ENCODE assay signal across 9 cellular contexts in genomic region chr12:47808574-47809380, GRCh38. TPM values are rescaled to one million over a fixed set of nuclear protein-coding genes. Genes with fewer than 3 reads are reported as not detected.
A peak's percentile ranks its signal among the peaks of the same experiment; 100 is the strongest.
DNase-seq lines count a peak whose midpoint lies in the region; ATAC-seq, FAIRE-seq and TF ChIP-seq lines count a peak whose summit lies in the region.
"Had no signal": no experiment of that assay in that cellular context is flagged by ENCODE, and none has a peak within 500 bp of the region (broad histone marks: within the 10 kb centered on the region; RNA-seq: fewer than 3 reads in every experiment).

No MANE protein-coding gene starts in this region.

- 71 to 87% methylated on average over 9 of the region's 9 CpGs for WGBS in thyroid gland, 2 donors

- H3K4me3 ChIP-seq in GM06990 (replicated peaks; ENCODE audit: low read depth, low read length) (0 out of 2 replicates have a peak overlapping the region, but pooled peaks have one; percentile 0), NT2/D1 (ENCODE audit: insufficient read length, low read depth) (no peak overlapping the region), thyroid gland (replicated peaks in 1 of 3) (no peak overlapping the region)
- H3K4me3 ChIP-seq: SJCRH30 had no signal

- H3K4me1 ChIP-seq in NT2/D1 (ENCODE audit: insufficient read depth, insufficient read length) (peaks cover 32% of the 10 kb centered on the region), thyroid gland (peaks cover 90 to 98% of the 10 kb centered on the region in 2 donors)

- H3K27me3 Mint-ChIP-seq in activated naive CD8-positive, alpha-beta T cell: no peaks in the 10 kb centered on the region

- H3K27ac Mint-ChIP-seq in activated naive CD8-positive, alpha-beta T cell: peak overlapping the region; percentile 86

- H3K27ac ChIP-seq in thyroid gland: peak overlapping the region; percentile 12 to 98 (median 94)
- H3K27ac ChIP-seq: SJCRH30 had no signal

- H3K36me3 ChIP-seq in GM06990 (ENCODE audit: control insufficient read depth, insufficient read depth, low read length) (no peaks in the 10 kb centered on the region; the same call in none of the 2 replicates), NT2/D1 (ENCODE audit: insufficient read depth, insufficient read length, low read length) (peaks cover 44% of the 10 kb centered on the region), thyroid gland (no peaks in the 10 kb centered on the region)

- peak overlapping the region; percentile 57 for H3K9ac ChIP-seq in NT2/D1 (ENCODE audit: insufficient read length, low read depth)

- H3K9me3 Mint-ChIP-seq in activated naive CD8-positive, alpha-beta T cell (ENCODE audit: low read depth): no peaks in the 10 kb centered on the region

- H3K27me3 ChIP-seq in GM06990 (replicated peaks; ENCODE audit: control insufficient read depth, insufficient read depth, low read length): no peaks in the 10 kb centered on the region
- no peaks in the 10 kb centered on the region for H3K27me3 ChIP-seq in NT2/D1 (ENCODE audit: insufficient read depth, insufficient read length)
- no peaks in the 10 kb centered on the region for H3K27me3 ChIP-seq in thyroid gland
- H3K27me3 ChIP-seq: SJCRH30 had no signal

- TF ChIP-seq CTCF in GM06990 (IDR thresholded peaks at IDR 0.05; ENCODE audit: insufficient read depth, low read length, poor library complexity, severe bottlenecking): peak; percentile 41
- no peak for TF ChIP-seq CTCF in thyroid gland (IDR thresholded peaks at IDR 0.05)

- intact Hi-C loops in thyroid gland (cut with DNase I): no loop called here

- no peak for DNase-seq in GM06990 (ENCODE audit: extremely low read depth, insufficient read length)
- DNase-seq in NT2/D1 (ENCODE audit: low read depth, low spot score): no peak
- DNase-seq in kidney tubule cell (ENCODE audit: low spot score): peak; percentile 49
- DNase-seq in thyroid gland: peak in 1 of 2 donors; percentile 28
- DNase-seq in NCI-H226: no peak
- no peak for DNase-seq in frontal cortex (ENCODE audit: low spot score in 2 of 2)

- FAIRE-seq in frontal cortex (lab: Jason Lieb, UNC): no peak

- peaks cover 95% of the 10 kb centered on the region for H3K4me1 Mint-ChIP-seq in activated naive CD8-positive, alpha-beta T cell (ENCODE audit: low read depth)

- H3K9me3 ChIP-seq in NT2/D1 (ENCODE audit: insufficient read depth, low read length) (no peaks in the 10 kb centered on the region), thyroid gland (no peaks in the 10 kb centered on the region)
- H3K9me3 ChIP-seq: SJCRH30 had no signal

- no peak for TF ChIP-seq POLR2A in thyroid gland (IDR thresholded peaks at IDR 0.05)

- ATAC-seq in GM18867 (IDR thresholded peaks at IDR 0.05; ENCODE audit: unreplicated experiment): no peak

- peak overlapping the region; percentile 74 for H3K4me3 Mint-ChIP-seq in activated naive CD8-positive, alpha-beta T cell

- peaks cover 6% of the 10 kb centered on the region for H3K36me3 Mint-ChIP-seq in activated naive CD8-positive, alpha-beta T cell

RNA-seq across cellular contexts. Expression of gene HDAC7, which starts 10.9 kb away (rescaled TPM):
- 10 to 100 TPM; 44.5 to 61.9 (median 52.6) TPM for total RNA-seq in thyroid gland
- total RNA-seq in frontal cortex: 4.9 TPM

RNA-seq across cellular contexts. Expression of gene SLC48A1, which starts 35.7 kb away (rescaled TPM):
- total RNA-seq in thyroid gland (100 to 1,000 TPM in 3 of 4 donors, 10 to 100 TPM in 1; 59.3 to 276 (median 187) TPM), frontal cortex (8.6 TPM)

RNA-seq across cellular contexts. Expression of gene RAPGEF3, which starts 50.1 kb away (rescaled TPM):
- 100 to 1,000 TPM in 2 of 4 donors, 10 to 100 TPM in 2; 87.3 to 178 (median 125) TPM for total RNA-seq in thyroid gland
- 7.7 TPM for total RNA-seq in frontal cortex

Comparison
In these comparisons a context has a peak if more than half of its experiments do, and no peak if none do; other contexts are left out.
1. RNA of gene RAPGEF3, which starts 50.1 kb away (total RNA-seq): 87.3 to 178 TPM in thyroid gland; 7.7 TPM in frontal cortex (single experiment); every median in the first group is over 10 times any median in the second.